10 cellular contexts compared by ENCODE assay signal in genomic region chr1:175514309-175515001, GRCh38.
DNase-seq lines count a peak whose midpoint lies in the region; ATAC-seq, FAIRE-seq and TF ChIP-seq lines count a peak whose summit lies in the region.
"Had no signal": no experiment of that assay in that cellular context is flagged by ENCODE, and none has a peak within 500 bp of the region (broad histone marks: within the 10 kb centered on the region; RNA-seq: fewer than 3 reads in every experiment).

No MANE protein-coding gene starts in this region.

- ATAC-seq in HG03460 (IDR thresholded peaks at IDR 0.05; ENCODE audit: unreplicated experiment) (peak; percentile 55), GM12878 (peak; percentile 37; the same call in 2 of the 3 replicates)

- H3K79me2 ChIP-seq in GM12878 (ENCODE audit: control insufficient read depth, insufficient read depth, low read length), result no peaks in the 10 kb centered on the region

- in situ Hi-C loops in GM12878 (cut with MboI), result no loop called here

- H3K4me1 ChIP-seq in GM12878 (ENCODE audit: control insufficient read depth, insufficient read depth, low read length), result no peaks in the 10 kb centered on the region

- SMC1A ChIA-PET in GM12878 (lab: Charles Lee; ENCODE audit: uncharacterized antibody, unreplicated experiment), result no interaction called here

- BruUV-seq in GM12878 (replicated peaks; lab: Mats Ljungman, UMichigan), result no TSS peak

- POLR2A ChIA-PET in GM12878 (lab: Charles Lee), result no interaction called here

- no peaks in the 10 kb centered on the region; a peak in 1 of 4 replicates for H3K27me3 ChIP-seq in GM12878 (replicated peaks in 1 of 2; ENCODE audit: control insufficient read depth in 2 of 2, insufficient read depth in 2 of 2, low read length in 1 of 2)

- no peak overlapping the region for H3K9ac ChIP-seq in GM12878 (ENCODE audit: control insufficient read depth, insufficient read depth, low read length)

- no peak for TF ChIP-seq EP300 in GM12878 (IDR thresholded peaks at IDR 0.05; ENCODE audit: borderline replicate concordance in 1 of 2, control insufficient read depth in 1 of 2, low read depth in 2 of 2, low read length in 2 of 2)

- RAD21 ChIA-PET in GM12878 (lab: Charles Lee; ENCODE audit: unreplicated experiment), result no interaction called here

- H3K27ac ChIP-seq in GM12878 (ENCODE audit: control insufficient read depth, insufficient read depth), result no peak overlapping the region
- H3K27ac ChIP-seq: 22Rv1 had no signal

- no peak for TF ChIP-seq POLR2A in GM12878 (IDR thresholded peaks at IDR 0.05; ENCODE audit: low read depth, low read length)

- no peak overlapping the region for H3K4me2 ChIP-seq in GM12878 (ENCODE audit: control insufficient read depth, insufficient read depth)

- H2AFZ ChIP-seq in GM12878 (ENCODE audit: control insufficient read depth, low read depth, low read length), result no peak overlapping the region

- no peak for TF ChIP-seq RAD21 in GM12878 (IDR thresholded peaks at IDR 0.05; ENCODE audit: insufficient read depth, low read depth, low read length)

- H3K36me3 ChIP-seq in GM12878 (ENCODE audit: control insufficient read depth in 2 of 2, insufficient read depth in 2 of 2, low read length in 1 of 2), result no peaks in the 10 kb centered on the region

- FAIRE-seq in GM12878 (lab: Jason Lieb, UNC), result no peak

- intact Hi-C loops in GM12878 (cut with micrococcal nuclease; ENCODE audit: unreplicated experiment), result no loop called here

- TF ChIP-seq CTCF in GM12878 (IDR thresholded peaks at IDR 0.05 in 2 of 3, conservative IDR thresholded peaks at IDR 0.05 in 1 of 3; ENCODE audit: control insufficient read depth in 2 of 3, extremely low read depth in 1 of 3, insufficient read depth in 1 of 3, low read depth in 3 of 3, low read length in 3 of 3), result no peak

- WGBS in GM12878 (ENCODE audit: insufficient coverage, insufficient replicate concordance, low lambda C conversion rate, missing lambda C conversion rate), result under 1% methylated on average over 9 of the region's 9 CpGs

- no peaks in the 10 kb centered on the region; the same call in 1 of the 2 replicates for H4K20me1 ChIP-seq in GM12878 (ENCODE audit: control insufficient read depth, insufficient read depth)

- CTCF ChIA-PET in GM12878 (lab: Yijun Ruan, JAX), result no interaction called here

- H3K4me3 ChIP-seq in GM12878, result no peak overlapping the region

- no peaks in the 10 kb centered on the region; the same call in 2 of the 3 replicates for H3K9me3 ChIP-seq in GM12878 (replicated peaks; ENCODE audit: control insufficient read depth, insufficient read depth, low read length)

- DNase-seq in DMS79 treated with DMSO at 0.1 percent for 48 hours (lab: John Stamatoyannopoulos, UW) (peak; percentile 6), DMS79 (lab: John Stamatoyannopoulos, UW) (no peak), GM12878 (ENCODE audit: low read depth, low spot score) (no peak), non-pigmented ciliary epithelial cell (ENCODE audit: low read depth) (peak; percentile 48), DMS53 treated with DMSO at 0.1 percent for 48 hours (lab: John Stamatoyannopoulos, UW; ENCODE audit: unreplicated experiment) (no peak), NCI-H2081 treated with DMSO at 0.1 percent for 48 hours (lab: John Stamatoyannopoulos, UW) (no peak), T-helper 9 cell (no peak)
- DNase-seq: activated CD4-positive, CD25-positive, alpha-beta regulatory T cell treated with anti-CD3 and anti-CD28 coated beads, Interleukin-2, amount 50 U/mL, for 72 hours had no signal

TF ChIP-seq in GM12878, 131 proteins besides CTCF, POLR2A, EP300 and RAD21:
- TF ChIP-seq POU2F2 (IDR thresholded peaks at IDR 0.05; ENCODE audit: borderline replicate concordance, low read depth, low read length) (no peak), SMAD5 (IDR thresholded peaks at IDR 0.05; ENCODE audit: low read depth) (no peak), GABPA (IDR thresholded peaks at IDR 0.05; ENCODE audit: low read depth) (no peak), JUND (IDR thresholded peaks at IDR 0.05; ENCODE audit: low read depth, low read length) (no peak), CBX5 (IDR thresholded peaks at IDR 0.05; ENCODE audit: low read depth) (no peak), ZNF207 (IDR thresholded peaks at IDR 0.05; ENCODE audit: borderline replicate concordance) (no peak), MEF2B (IDR thresholded peaks at IDR 0.05; ENCODE audit: partially characterized antibody, poor library complexity, severe bottlenecking) (no peak), RELA (IDR thresholded peaks at IDR 0.05; ENCODE audit: borderline replicate concordance, partially characterized antibody) (no peak), ETV6 (conservative IDR thresholded peaks at IDR 0.05 in 1 of 2, IDR thresholded peaks at IDR 0.05 in 1 of 2; ENCODE audit: borderline replicate concordance in 1 of 2, low read depth in 1 of 2) (no peak), BHLHE40 (IDR thresholded peaks at IDR 0.05; ENCODE audit: borderline replicate concordance in 1 of 2, low read depth in 2 of 2, low read length in 1 of 2) (no peak), NKRF (conservative IDR thresholded peaks at IDR 0.05) (no peak), JUNB (IDR thresholded peaks at IDR 0.05) (no peak)

Comparison
In these comparisons a context has a peak if more than half of its experiments do, and no peak if none do; other contexts are left out.
1. DNase-seq: peak in DMS79 treated with DMSO at 0.1 percent for 48 hours (single experiment) and non-pigmented ciliary epithelial cell (single experiment); none in DMS79 (single experiment), GM12878 (single experiment), DMS53 treated with DMSO at 0.1 percent for 48 hours (single experiment), NCI-H2081 treated with DMSO at 0.1 percent for 48 hours (single experiment) and T-helper 9 cell (single experiment).